In genomic region chr22:19909350-19910179, GRCh38 we compare ENCODE assay signal across 7 cellular contexts. TPM values are rescaled to one million over a fixed set of nuclear protein-coding genes. Genes with fewer than 3 reads are reported as not detected.
A peak's percentile ranks its signal among the peaks of the same experiment; 100 is the strongest.
DNase-seq lines count a peak whose midpoint lies in the region; ATAC-seq, FAIRE-seq and TF ChIP-seq lines count a peak whose summit lies in the region.

No MANE protein-coding gene starts in this region.

- peaks cover 16 to 20% (median 20%) of the 10 kb centered on the region in 3 donors for H3K36me3 Mint-ChIP-seq in immature natural killer cell

- H3K9me3 Mint-ChIP-seq in immature natural killer cell = no peaks in the 10 kb centered on the region

- no peak overlapping the region for H3K4me3 ChIP-seq in brain microvascular endothelial cell (ENCODE audit: low read depth, low read length)

- H3K36me3 ChIP-seq in brain microvascular endothelial cell (replicated peaks) = peaks cover 21% of the 10 kb centered on the region

- peaks cover 3 to 6% of the 10 kb centered on the region in 2 donors for H3K4me1 Mint-ChIP-seq in immature natural killer cell

- DNase-seq in GM18507 (ENCODE audit: extremely low spot score, insufficient read length, low read depth) (peak; percentile 72), NCI-H2196 (lab: John Stamatoyannopoulos, UW; ENCODE audit: unreplicated experiment) (peak; percentile 61), brain microvascular endothelial cell (peak; percentile 76), immature natural killer cell (peak; percentile 65 to 71 (median 70))
- peak; percentile 66 to 73 for DNase-seq in stimulated activated CD4-positive, alpha-beta T cell treated with anti-CD3 and anti-CD28 coated beads, Interleukin-15, amount 100 ng/mL, for 1 hour (ENCODE audit: low read depth in 1 of 2, low spot score in 1 of 2)

- in situ Hi-C loops in brain microvascular endothelial cell (cut with HindIII; ENCODE audit: low pct_ligation_motif_present, low sequenced_read_pairs) = no loop called here

- peak; percentile 92 for TF ChIP-seq CTCF in VCaP (conservative IDR thresholded peaks at IDR 0.05)
- peak; percentile 97 for TF ChIP-seq CTCF in brain microvascular endothelial cell (IDR thresholded peaks at IDR 0.05; ENCODE audit: low read depth, low read length, missing control alignments)

- peak overlapping the region in 1 of 5 donors; percentile 51 for H3K4me3 Mint-ChIP-seq in immature natural killer cell

- no peak overlapping the region for H3K27ac ChIP-seq in VCaP
- no peak overlapping the region for H3K27ac ChIP-seq in brain microvascular endothelial cell

- peak; percentile 94 for FAIRE-seq in GM18507 (lab: Jason Lieb, UNC)

- peaks cover 0 to 3% (median 0%) of the 10 kb centered on the region in 3 donors for H3K27me3 Mint-ChIP-seq in immature natural killer cell (ENCODE audit: low read depth in 3 of 3)

- peak overlapping the region; percentile 58 to 88 (median 82) for H3K27ac Mint-ChIP-seq in immature natural killer cell

- no peak for ATAC-seq in GM18502 (IDR thresholded peaks at IDR 0.05; ENCODE audit: poor library complexity, unreplicated experiment)

- no peaks in the 10 kb centered on the region for H3K27me3 ChIP-seq in brain microvascular endothelial cell (replicated peaks)

RNA-seq across cellular contexts. Expression of gene COMT, which starts 32.0 kb away (rescaled TPM):
- polyA plus RNA-seq in immature natural killer cell = 100 to 1,000 TPM; 130 to 167 (median 155) TPM

RNA-seq across cellular contexts. Expression of gene TXNRD2, which starts 32.1 kb away (rescaled TPM):
- polyA plus RNA-seq in immature natural killer cell = 10 to 100 TPM; 11.0 to 17.1 (median 15.5) TPM

RNA-seq across cellular contexts. Expression of gene GNB1L, which starts 54.9 kb away (rescaled TPM):
- polyA plus RNA-seq in immature natural killer cell = 10 to 100 TPM; 19.1 to 30.6 (median 20.3) TPM

RNA-seq across cellular contexts. Expression of gene RTL10, which starts 54.9 kb away (rescaled TPM):
- polyA plus RNA-seq in immature natural killer cell = 1 to 10 TPM; 1.5 to 8.1 (median 4.5) TPM
